21 cellular contexts compared by ENCODE assay signal in the genomic region with DNA sequence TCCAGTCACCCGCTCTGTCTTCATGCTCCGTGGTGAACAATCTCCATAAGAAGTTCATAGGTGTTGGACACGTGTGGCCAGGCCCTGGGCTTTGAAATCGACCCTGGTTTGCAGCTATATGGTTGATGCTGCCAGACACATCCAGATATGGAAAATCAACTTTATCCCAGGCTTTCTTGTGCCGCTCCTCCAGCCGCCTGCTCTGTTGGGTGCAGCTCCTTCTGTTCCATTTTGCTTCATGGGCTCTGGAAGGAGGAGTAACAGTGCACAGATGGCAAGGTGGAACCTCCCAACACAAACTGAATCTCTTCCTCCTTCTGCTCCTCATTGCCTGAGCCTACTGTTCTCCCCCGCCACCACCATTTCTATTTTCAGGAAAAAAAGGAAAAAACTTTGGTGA. TPM values are rescaled to one million over a fixed set of nuclear protein-coding genes. Genes with fewer than 3 reads are reported as not detected.
DNase-seq lines count a peak whose midpoint lies in the region; FAIRE-seq and TF ChIP-seq lines count a peak whose summit lies in the region.
"Had no signal": no experiment of that assay in that cellular context is flagged by ENCODE, and none has a peak within 500 bp of the region (broad histone marks: within the 10 kb centered on the region; RNA-seq: fewer than 3 reads in every experiment).

No MANE protein-coding gene starts in this region.

- WGBS in GM23248 (ENCODE audit: low coverage in 1 of 2, low lambda C conversion rate in 2 of 2, missing lambda C conversion rate in 2 of 2), 2 experiments, result 97 to 98% methylated on average over 7 of the region's 7 CpGs
- 92 to 97% (median 93%) methylated on average over 7 of the region's 7 CpGs for WGBS in small intestine, 3 donors

- no peaks in the 10 kb centered on the region for H3K79me2 ChIP-seq in GM23248 (ENCODE audit: insufficient read depth)
- H3K79me2 ChIP-seq: parathyroid adenoma had no signal

- CTCF ChIA-PET in RWPE1 (lab: Yijun Ruan, JAX), result no interaction called here

- POLR2A ChIA-PET in RWPE1 (lab: Yijun Ruan, JAX; ENCODE audit: low non-redundant PET), result no interaction called here

- H3K9me2 ChIP-seq in GM23248 (ENCODE audit: insufficient read depth), result no peaks in the 10 kb centered on the region

- no peak for FAIRE-seq in small intestine (lab: Jason Lieb, UNC)
- FAIRE-seq: bronchial epithelial cell, endometrium had no signal

- H3K27me3 ChIP-seq in GM23248 (replicated peaks; ENCODE audit: insufficient read depth), result no peaks in the 10 kb centered on the region
- no peaks in the 10 kb centered on the region for H3K27me3 ChIP-seq in small intestine (ENCODE audit: control insufficient read depth in 2 of 2, insufficient read depth in 2 of 2, low read length in 2 of 2)
- H3K27me3 ChIP-seq: sigmoid colon had no signal

- H3F3A ChIP-seq in GM23248 (ENCODE audit: insufficient read depth), result peaks cover 41% of the 10 kb centered on the region

- H3K9me3 ChIP-seq in GM23248 (ENCODE audit: low read depth) (no peaks in the 10 kb centered on the region), small intestine (ENCODE audit: control insufficient read depth, low read depth) (no peaks in the 10 kb centered on the region)
- H3K9me3 ChIP-seq: sigmoid colon had no signal

- peaks cover 33% of the 10 kb centered on the region for H3K4me1 ChIP-seq in GM23248 (ENCODE audit: insufficient read depth)
- peaks cover 0 to 4% of the 10 kb centered on the region in 2 donors for H3K4me1 ChIP-seq in small intestine (ENCODE audit: control insufficient read depth in 2 of 2, insufficient read depth in 1 of 2, low read depth in 1 of 2, low read length in 1 of 2)
- H3K4me1 ChIP-seq: parathyroid adenoma, sigmoid colon had no signal

- H3K36me3 ChIP-seq in GM23248 (ENCODE audit: low read depth), result no peaks in the 10 kb centered on the region
- no peaks in the 10 kb centered on the region for H3K36me3 ChIP-seq in small intestine (ENCODE audit: control insufficient read depth in 2 of 2, insufficient read depth in 2 of 2, low read length in 2 of 2)
- H3K36me3 ChIP-seq: sigmoid colon had no signal

- no peak for TF ChIP-seq CTCF in RWPE1 (conservative IDR thresholded peaks at IDR 0.05; ENCODE audit: low read depth)

- no peak overlapping the region for H3K4me2 ChIP-seq in GM23248 (ENCODE audit: unreplicated experiment)

- DNase-seq in GM23248 (no peak), RWPE1 (ENCODE audit: low spot score) (no peak), epithelial cell of prostate (ENCODE audit: low read depth, low spot score) (no peak), small intestine (no peak), activated T-cell treated with anti-CD3 and anti-CD28 coated beads for 4 hours (no peak), SW 1271 (lab: John Stamatoyannopoulos, UW) (no peak), kidney tubule cell (ENCODE audit: low spot score) (no peak)
- DNase-seq: activated CD4-positive, alpha-beta T cell treated with anti-CD3 and anti-CD28 coated beads for 4 hours; activated CD8-positive, alpha-beta memory T cell treated with anti-CD3 and anti-CD28 coated beads, Interleukin-2, amount 10 ng/mL, durations not matched to agents 7 days and 5 days; CD4-positive, CD25-positive, alpha-beta regulatory T cell; GF-D8; natural killer cell; NCI-H1092 treated with DMSO at 0.1 percent for 48 hours; NCI-H2029; NCI-H82; SHP77 treated with DMSO at 0.1 percent for 48 hours; sigmoid colon; T-cell had no signal

- H3K4me3 ChIP-seq in GM23248, result no peak overlapping the region
- H3K4me3 ChIP-seq in small intestine (ENCODE audit: low read depth in 1 of 2, low read length in 2 of 2), result no peak overlapping the region
- H3K4me3 ChIP-seq: sigmoid colon had no signal

- H3K27ac ChIP-seq in GM23248 (peak overlapping the region; percentile 90), RWPE1 (peak overlapping the region; percentile 96), epithelial cell of prostate (peak overlapping the region; percentile 97), small intestine (ENCODE audit: low read depth in 1 of 2, low read length in 1 of 2) (peak overlapping the region; percentile 17 to 93)
- H3K27ac ChIP-seq: parathyroid adenoma had no signal

- no peaks in the 10 kb centered on the region for H4K20me1 ChIP-seq in GM23248 (ENCODE audit: insufficient read depth)

- no peak overlapping the region for H2AFZ ChIP-seq in GM23248
- H2AFZ ChIP-seq: parathyroid adenoma had no signal

- in situ Hi-C loops in GM23248 (cut with MboI), result no loop called here

- no peak overlapping the region for H3K9ac ChIP-seq in GM23248
- H3K9ac ChIP-seq: parathyroid adenoma had no signal

RNA-seq across cellular contexts. Expression of a gene that starts 44.7 kb away (rescaled TPM):
- 2.7 and 3.0 TPM in 2 replicates for total RNA-seq in GM23248 (2014; rRNA removed; shearing (Covaris generic))
- 4.4 and 5.2 TPM in 2 replicates for polyA plus RNA-seq in GM23248 (2016; fragmentation: Nextera tagmentation; extraction: Ambion mirVana)
- polyA plus RNA-seq in small intestine, result 1 to 10 TPM; 1.4 to 3.5 (median 2.0) TPM

RNA-seq across cellular contexts. Expression of a gene that starts 45.2 kb away (rescaled TPM):
- total RNA-seq in GM23248 (2014; rRNA removed; shearing (Covaris generic)), result not detected in 2 replicates
- 0.11 and 0.34 TPM in 2 replicates for polyA plus RNA-seq in GM23248 (2016; fragmentation: Nextera tagmentation; extraction: Ambion mirVana)
- polyA plus RNA-seq in small intestine, result 1 to 10 TPM in 2 of 3 donors, under 1 TPM in 1; 0.10 to 1.9 (median 1.1) TPM
- total RNA-seq: activated CD8-positive, alpha-beta memory T cell treated with anti-CD3 and anti-CD28 coated beads, Interleukin-2, amount 10 ng/mL, durations not matched to agents 7 days and 5 days; sigmoid colon had no signal
